Comparison of ENCODE assay signal across 27 cellular contexts in the genomic region with DNA sequence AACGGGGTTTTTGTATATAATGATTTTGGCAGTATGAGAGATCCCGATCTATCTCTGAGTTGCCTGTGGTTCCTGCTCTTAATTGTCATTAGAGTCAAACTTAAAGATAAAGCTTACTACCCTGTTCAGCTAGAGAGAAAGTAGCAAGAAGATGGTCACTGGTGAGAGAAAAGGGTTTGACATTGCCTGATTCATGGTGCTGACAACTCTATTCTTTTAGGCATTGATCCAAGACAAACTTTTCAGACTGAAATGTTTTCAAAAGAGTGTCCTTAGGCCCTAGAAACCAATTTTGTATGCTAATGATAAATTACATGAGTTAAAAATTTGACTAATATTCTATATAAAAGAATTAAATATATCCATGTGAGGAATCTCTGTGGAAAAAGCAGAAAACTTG.
"Had no signal": no experiment of that assay in that cellular context is flagged by ENCODE, and none has a peak within 500 bp of the region (broad histone marks: within the 10 kb centered on the region; RNA-seq: fewer than 3 reads in every experiment).

No MANE protein-coding gene starts in this region.

- H3K4me2 ChIP-seq: smooth muscle cell had no signal

- H3K4me1 ChIP-seq: psoas muscle, right lobe of liver had no signal

- H3K27ac ChIP-seq: coronary artery, esophagus squamous epithelium, ovary, psoas muscle, right lobe of liver, stomach had no signal

- H3K27me3 ChIP-seq: esophagus squamous epithelium, ovary, right lobe of liver, stomach had no signal

- H3K4me3 ChIP-seq: coronary artery, esophagus squamous epithelium, ovary, psoas muscle, right lobe of liver, smooth muscle cell, stomach had no signal

- H3K27me3 Mint-ChIP-seq: activated T-helper 17 cell treated with anti-CD3 and anti-CD28 coated beads, Interleukin-2, amount 50 U/mL, for 72 hours; brain had no signal

- ATAC-seq: activated CD8-positive, alpha-beta T cell treated with anti-CD3 and anti-CD28 coated beads for 36 hours; activated T-helper 17 cell treated with anti-CD3 and anti-CD28 coated beads, Interleukin-2, amount 50 U/mL, for 72 hours; naive thymus-derived CD8-positive, alpha-beta T cell; psoas muscle; right lobe of liver; SK-N-SH treated with all-trans-retinoic acid at 6 μM for 48 hours; stimulated activated effector memory CD8-positive, alpha-beta T cell treated with anti-CD3 and anti-CD28 coated beads, Interleukin-12 subunit alpha, Interleukin-12 subunit beta, amount 100 ng/mL, for 72 hours; T-cell had no signal

- H3K36me3 Mint-ChIP-seq: stimulated activated effector memory CD8-positive, alpha-beta T cell treated with anti-CD3 and anti-CD28 coated beads, Interleukin-12 subunit alpha, Interleukin-12 subunit beta, amount 100 ng/mL, for 72 hours; T-cell had no signal

- DNase-seq: activated CD4-positive, alpha-beta T cell treated with anti-CD3 and anti-CD28 coated beads for 48 hours; activated CD4-positive, CD25-positive, alpha-beta regulatory T cell; activated CD8-positive, alpha-beta T cell treated with anti-CD3 and anti-CD28 coated beads for 36 hours; activated naive CD4-positive, alpha-beta T cell treated with Interleukin-2 at 50 U/mL for 16 hours; activated naive CD8-positive, alpha-beta T cell treated with anti-CD3 and anti-CD28 coated beads, Interleukin-2, amount 10 ng/mL, durations not matched to agents 7 days and 5 days; activated T-cell treated with anti-CD3 and anti-CD28 coated beads, Interleukin-2, amount 50 U/mL, for 1 hour; amygdala; central memory CD4-positive, alpha-beta T cell; effector CD8-positive, alpha-beta T cell; esophagus squamous epithelium; foreskin melanocyte; head of caudate nucleus; mesenchymal stem cell; naive thymus-derived CD8-positive, alpha-beta T cell; ovary; psoas muscle; right lobe of liver; stimulated activated CD4-positive, alpha-beta T cell treated with anti-CD3 and anti-CD28 coated beads, Interleukin-4, amount 100 ng/mL, for 24 hours; stomach; T-cell; trophoblast cell had no signal

- H3K9me3 Mint-ChIP-seq: activated CD8-positive, alpha-beta T cell treated with anti-CD3 and anti-CD28 coated beads for 36 hours; activated naive CD8-positive, alpha-beta T cell treated with anti-CD3 and anti-CD28 coated beads, Interleukin-2, amount 10 ng/mL, durations not matched to agents 7 days and 5 days; activated T-helper 17 cell treated with anti-CD3 and anti-CD28 coated beads, Interleukin-2, amount 50 U/mL, for 72 hours; naive thymus-derived CD8-positive, alpha-beta T cell; stimulated activated effector memory CD8-positive, alpha-beta T cell treated with anti-CD3 and anti-CD28 coated beads, Interleukin-12 subunit alpha, Interleukin-12 subunit beta, amount 100 ng/mL, for 72 hours; T-cell had no signal

- H3K36me3 ChIP-seq: esophagus squamous epithelium, ovary, right lobe of liver, stomach had no signal

- H3K27ac Mint-ChIP-seq: activated CD8-positive, alpha-beta T cell treated with anti-CD3 and anti-CD28 coated beads for 36 hours; activated naive CD8-positive, alpha-beta T cell treated with anti-CD3 and anti-CD28 coated beads, Interleukin-2, amount 10 ng/mL, durations not matched to agents 7 days and 5 days; activated T-helper 17 cell treated with anti-CD3 and anti-CD28 coated beads, Interleukin-2, amount 50 U/mL, for 72 hours; naive thymus-derived CD8-positive, alpha-beta T cell; stimulated activated effector memory CD8-positive, alpha-beta T cell treated with anti-CD3 and anti-CD28 coated beads, Interleukin-12 subunit alpha, Interleukin-12 subunit beta, amount 100 ng/mL, for 72 hours; T-cell had no signal

- H3K9me3 ChIP-seq: esophagus squamous epithelium, ovary, psoas muscle, right lobe of liver, stomach had no signal

- H3K4me3 Mint-ChIP-seq: activated CD8-positive, alpha-beta T cell treated with anti-CD3 and anti-CD28 coated beads for 36 hours; activated naive CD8-positive, alpha-beta T cell treated with anti-CD3 and anti-CD28 coated beads, Interleukin-2, amount 10 ng/mL, durations not matched to agents 7 days and 5 days; activated T-helper 17 cell treated with anti-CD3 and anti-CD28 coated beads, Interleukin-2, amount 50 U/mL, for 72 hours; brain; naive thymus-derived CD8-positive, alpha-beta T cell; stimulated activated effector memory CD8-positive, alpha-beta T cell treated with anti-CD3 and anti-CD28 coated beads, Interleukin-12 subunit alpha, Interleukin-12 subunit beta, amount 100 ng/mL, for 72 hours; T-cell had no signal
